Comparison of ENCODE assay signal across 10 cellular contexts in the genomic region with DNA sequence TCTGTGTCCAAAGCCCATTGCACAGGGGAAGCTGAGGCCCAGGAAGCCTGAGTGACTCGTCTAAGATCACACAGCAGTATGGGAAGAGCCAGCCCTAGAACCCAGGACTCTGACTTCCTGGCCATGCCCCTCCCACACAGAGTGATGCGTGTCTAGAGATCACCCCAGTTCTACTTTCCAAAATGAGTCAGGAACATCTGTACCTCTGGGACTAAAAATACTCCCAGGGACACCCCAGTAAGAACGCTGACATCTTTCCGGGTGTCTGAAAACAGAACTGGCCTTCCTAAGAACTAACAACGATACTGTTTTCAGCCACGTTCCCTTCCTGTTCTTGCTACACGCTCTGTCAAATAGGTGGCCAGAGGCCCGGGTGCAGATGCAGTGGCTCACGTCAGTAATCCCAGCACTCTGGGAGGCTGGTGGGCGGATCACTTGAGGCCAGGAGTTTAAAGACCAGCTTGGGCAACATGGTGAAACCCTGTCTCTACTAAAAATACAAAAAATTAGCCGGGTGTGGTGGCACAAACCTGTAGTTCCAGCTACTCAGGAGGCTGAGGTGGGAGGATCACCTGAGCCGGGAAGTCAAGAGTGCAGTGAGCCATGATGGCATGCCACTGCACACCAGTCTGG. TPM values are rescaled to one million over a fixed set of nuclear protein-coding genes. Genes with fewer than 3 reads are reported as not detected.
DNase-seq lines count a peak whose midpoint lies in the region; ATAC-seq, FAIRE-seq and TF ChIP-seq lines count a peak whose summit lies in the region.
"Had no signal": no experiment of that assay in that cellular context is flagged by ENCODE, and none has a peak within 500 bp of the region (broad histone marks: within the 10 kb centered on the region; RNA-seq: fewer than 3 reads in every experiment).

No MANE protein-coding gene starts in this region.

- DNase-seq in GM12892 (ENCODE audit: insufficient read length) (peak; percentile 63), fibroblast of lung (ENCODE audit: low read depth in 2 of 2) (peak; percentile 33 to 60), upper lobe of right lung (no peak), NCI-H748 treated with DMSO at 0.1 percent for 48 hours (lab: John Stamatoyannopoulos, UW) (no peak), ecto neural progenitor cell (ENCODE audit: low spot score) (no peak), NCI-H1092 treated with DMSO at 0.1 percent for 48 hours (lab: John Stamatoyannopoulos, UW) (no peak)

- peaks cover 0 to 4% (median 0%) of the 10 kb centered on the region in 3 donors for H3K9me3 Mint-ChIP-seq in IgD-negative memory B cell

- TF ChIP-seq CTCF in fibroblast of lung (conservative IDR thresholded peaks at IDR 0.05 in 1 of 2, IDR thresholded peaks at IDR 0.05 in 1 of 2; ENCODE audit: low read depth in 1 of 2, low read length in 2 of 2) (no peak), upper lobe of right lung (IDR thresholded peaks at IDR 0.05) (no peak)

- H3K4me2 ChIP-seq in fibroblast of lung (ENCODE audit: extremely low read depth, insufficient read depth, low read length): no peak overlapping the region

- H3K4me3 Mint-ChIP-seq in IgD-negative memory B cell: peak overlapping the region in 1 of 4 donors; percentile 49

- H3K4me1 ChIP-seq in fibroblast of lung (ENCODE audit: control insufficient read depth, extremely low read depth, insufficient read depth, low read length) (no peaks in the 10 kb centered on the region), upper lobe of right lung (peaks cover 4% of the 10 kb centered on the region)

- no peak overlapping the region for H3K4me3 ChIP-seq in fibroblast of lung (replicated peaks in 1 of 4; ENCODE audit: control extremely low read depth in 1 of 4, insufficient read depth in 1 of 4, low read depth in 3 of 4, low read length in 4 of 4)
- H3K4me3 ChIP-seq in upper lobe of right lung: no peak overlapping the region
- H3K4me3 ChIP-seq: skin epidermis had no signal

- peaks cover 10% of the 10 kb centered on the region for H3K27me3 Mint-ChIP-seq in IgD-negative memory B cell

- intact Hi-C loops in upper lobe of right lung (cut with DNase I): no loop called here

- ATAC-seq in GM21515 (IDR thresholded peaks at IDR 0.05; ENCODE audit: unreplicated experiment): peak; percentile 64
- ATAC-seq in upper lobe of right lung: peak; percentile 26

- no peak for TF ChIP-seq POLR2A in GM12892 (IDR thresholded peaks at IDR 0.05; ENCODE audit: low read depth, low read length)

- no peaks in the 10 kb centered on the region for H4K20me1 ChIP-seq in fibroblast of lung (ENCODE audit: control insufficient read depth, extremely low read depth, insufficient read depth, low read length)

- peaks cover 3% of the 10 kb centered on the region for H3K36me3 Mint-ChIP-seq in IgD-negative memory B cell

- no peaks in the 10 kb centered on the region for H3K9me3 ChIP-seq in fibroblast of lung (ENCODE audit: control insufficient read depth, insufficient read depth, low read depth, low read length)
- no peaks in the 10 kb centered on the region for H3K9me3 ChIP-seq in upper lobe of right lung

- no peaks in the 10 kb centered on the region for H3K36me3 ChIP-seq in fibroblast of lung (ENCODE audit: control insufficient read depth, insufficient read depth, low read length)
- no peaks in the 10 kb centered on the region for H3K36me3 ChIP-seq in upper lobe of right lung

- peaks cover 5 to 10% (median 8%) of the 10 kb centered on the region in 3 donors for H3K4me1 Mint-ChIP-seq in IgD-negative memory B cell

- no peak overlapping the region for H3K27ac ChIP-seq in fibroblast of lung (ENCODE audit: insufficient read depth, low read length)
- no peak overlapping the region for H3K27ac ChIP-seq in upper lobe of right lung

- H3K27me3 ChIP-seq in fibroblast of lung (ENCODE audit: control insufficient read depth, insufficient read depth, low read length) (no peaks in the 10 kb centered on the region), upper lobe of right lung (no peaks in the 10 kb centered on the region)

- H3K9ac ChIP-seq in fibroblast of lung (ENCODE audit: insufficient read depth, low read length): no peak overlapping the region

- H2AFZ ChIP-seq in fibroblast of lung (ENCODE audit: low read length): peak overlapping the region; percentile 26

- peak overlapping the region in 2 of 3 donors; percentile 67 to 88 for H3K27ac Mint-ChIP-seq in IgD-negative memory B cell

- H3K79me2 ChIP-seq in fibroblast of lung (ENCODE audit: control insufficient read depth, insufficient read depth, low read length): no peaks in the 10 kb centered on the region

- FAIRE-seq in GM12892 (lab: Jason Lieb, UNC): peak; percentile 98
- FAIRE-seq: astrocyte had no signal

RNA-seq across cellular contexts. Expression of a gene that starts 21.7 kb away (rescaled TPM):
- polyA plus RNA-seq in GM12892 (2012; ENCODE audit: missing spikeins): 0.64 TPM
- polyA plus RNA-seq in IgD-negative memory B cell (0.24 TPM), fibroblast of lung (0.03 and 0.50 TPM in 2 replicates)
- total RNA-seq in fibroblast of lung (under 0.01 TPM in 1 of 2 replicates, not detected in the other), upper lobe of right lung (29.8 TPM)
- 0.03 and 0.68 TPM in 2 replicates for polyA plus RNA-seq in fibroblast of lung (2012)
- 1.3 TPM in 1 of 2 replicates, not detected in the other for polyA minus RNA-seq in fibroblast of lung (ENCODE audit: low replicate concordance)

RNA-seq across cellular contexts. Expression of a gene that starts 52.9 kb away (rescaled TPM):
- polyA plus RNA-seq in GM12892 (2012; ENCODE audit: missing spikeins): 4,953 TPM
- 4,030 TPM for polyA plus RNA-seq in IgD-negative memory B cell
- total RNA-seq in fibroblast of lung: 2,627 and 3,935 TPM in 2 replicates
- polyA plus RNA-seq in fibroblast of lung: 2,773 and 2,862 TPM in 2 replicates
- 2,320 and 2,565 TPM in 2 replicates for polyA plus RNA-seq in fibroblast of lung (2012)
- polyA minus RNA-seq in fibroblast of lung (ENCODE audit: low replicate concordance): 1,108 and 1,634 TPM in 2 replicates
- 1,573 TPM for total RNA-seq in upper lobe of right lung

Comparison
In these comparisons a context has a peak if more than half of its experiments do, and no peak if none do; other contexts are left out.
1. DNase-seq: peak in GM12892 (single experiment) and fibroblast of lung (2 of 2); none in upper lobe of right lung (single experiment), NCI-H748 treated with DMSO at 0.1 percent for 48 hours (single experiment), ecto neural progenitor cell (single experiment) and NCI-H1092 treated with DMSO at 0.1 percent for 48 hours (single experiment).
2. RNA of a gene that starts 21.7 kb away (total RNA-seq): 29.8 TPM in upper lobe of right lung (single experiment); under 0.01 TPM in fibroblast of lung; every median in the first group is over 10 times any median in the second.